ENCODE assay signal across 8 cellular contexts in genomic region chr3:114152519-114153151, GRCh38. TPM values are rescaled to one million over a fixed set of nuclear protein-coding genes. Genes with fewer than 3 reads are reported as not detected.
DNase-seq lines count a peak whose midpoint lies in the region; ATAC-seq, FAIRE-seq and TF ChIP-seq lines count a peak whose summit lies in the region.

No MANE protein-coding gene starts in this region.

- no peaks in the 10 kb centered on the region for H3K9me3 ChIP-seq in right cardiac atrium (ENCODE audit: control insufficient read depth, low read length)
- no peaks in the 10 kb centered on the region for H3K9me3 ChIP-seq in vagina

- H3K27me3 ChIP-seq in right cardiac atrium (ENCODE audit: control insufficient read depth, insufficient read depth) (no peaks in the 10 kb centered on the region), rectal smooth muscle tissue (ENCODE audit: control insufficient read depth, insufficient read depth, low read length) (no peaks in the 10 kb centered on the region), vagina (no peaks in the 10 kb centered on the region)

- H3K9ac ChIP-seq in rectal smooth muscle tissue (ENCODE audit: low read length), result no peak overlapping the region

- H3K4me3 ChIP-seq in right cardiac atrium (ENCODE audit: low read length), result peak overlapping the region; percentile 37
- H3K4me3 ChIP-seq in rectal smooth muscle tissue (ENCODE audit: low read length), result peak overlapping the region; percentile 73
- H3K4me3 ChIP-seq in vagina, result peak overlapping the region; percentile 41 to 63

- 3% methylated on average over 35 of the region's 35 CpGs for WGBS in right cardiac atrium

- H3K27ac ChIP-seq in right cardiac atrium (ENCODE audit: low read length) (no peak overlapping the region), rectal smooth muscle tissue (ENCODE audit: low read depth, low read length) (no peak overlapping the region), vagina (peak overlapping the region; percentile 22)

- intact Hi-C loops in right cardiac atrium (cut with DNase I) (no loop called here), vagina (cut with DNase I) (no loop called here)

- H3K4me1 ChIP-seq in right cardiac atrium (ENCODE audit: control insufficient read depth, insufficient read depth, low read length), result no peaks in the 10 kb centered on the region
- no peaks in the 10 kb centered on the region for H3K4me1 ChIP-seq in rectal smooth muscle tissue (ENCODE audit: control insufficient read depth, insufficient read depth, low read length)
- no peaks in the 10 kb centered on the region for H3K4me1 ChIP-seq in vagina

- TF ChIP-seq POLR2A in GM12891 (IDR thresholded peaks at IDR 0.05; ENCODE audit: low read depth, low read length) (no peak), vagina (IDR thresholded peaks at IDR 0.05) (no peak)

- H3K36me3 ChIP-seq in rectal smooth muscle tissue (ENCODE audit: control insufficient read depth, insufficient read depth, low read length) (no peaks in the 10 kb centered on the region), vagina (no peaks in the 10 kb centered on the region)

- DNase-seq in GM12891 (ENCODE audit: insufficient read length, low spot score) (peak; percentile 65), NCI-H146 (lab: John Stamatoyannopoulos, UW) (peak; percentile 93), T-helper 1 cell (peak; percentile 59 to 78 (median 72)), amniotic stem cell (lab: John Stamatoyannopoulos, UW) (peak; percentile 50), right cardiac atrium (peak; percentile 82 to 92 (median 92)), vagina (ENCODE audit: extremely low spot score in 2 of 2) (no peak)

- FAIRE-seq in GM12891 (lab: Jason Lieb, UNC), result peak; percentile 82

- peak; percentile 57 to 79 (median 77) for TF ChIP-seq CTCF in vagina (IDR thresholded peaks at IDR 0.05)

- ATAC-seq in HG02870 (IDR thresholded peaks at IDR 0.05; ENCODE audit: unreplicated experiment) (peak; percentile 92), right cardiac atrium (peak; percentile 92 to 95)

TF ChIP-seq in GM12891, 5 proteins besides CTCF, POLR2A, EP300 and RAD21:
- TF ChIP-seq TAF1 (IDR thresholded peaks at IDR 0.05; ENCODE audit: low read depth, low read length) (no peak), POU2F2 (IDR thresholded peaks at IDR 0.05; ENCODE audit: low read depth, low read length) (no peak), SPI1 (IDR thresholded peaks at IDR 0.05; ENCODE audit: low read depth, low read length) (no peak), POLR2AphosphoS5 (IDR thresholded peaks at IDR 0.05; ENCODE audit: low read depth, low read length) (no peak), PAX5 (IDR thresholded peaks at IDR 0.05; ENCODE audit: insufficient read depth, low read length, severe bottlenecking) (no peak)
TF ChIP-seq in GM12891: peak in this region for 0.

RNA-seq across cellular contexts. Expression of gene DRD3, which starts 26.2 kb away (rescaled TPM):
- not detected for polyA plus RNA-seq in GM12891 (2012; ENCODE audit: low read depth, missing spikeins)
- total RNA-seq in right cardiac atrium (not detected), vagina (not detected)
- polyA plus RNA-seq in right cardiac atrium, result not detected

Comparison
In these comparisons a context has a peak if more than half of its experiments do, and no peak if none do; other contexts are left out.
1. DNase-seq: peak in GM12891 (single experiment), NCI-H146 (single experiment), T-helper 1 cell (5 of 5), amniotic stem cell (single experiment) and right cardiac atrium (3 of 3); none in vagina (0 of 2).
2. Peak in every context shown above with its lines, with median percentiles within 50 percentile points of each other: H3K4me3 ChIP-seq.